In the genomic region with DNA sequence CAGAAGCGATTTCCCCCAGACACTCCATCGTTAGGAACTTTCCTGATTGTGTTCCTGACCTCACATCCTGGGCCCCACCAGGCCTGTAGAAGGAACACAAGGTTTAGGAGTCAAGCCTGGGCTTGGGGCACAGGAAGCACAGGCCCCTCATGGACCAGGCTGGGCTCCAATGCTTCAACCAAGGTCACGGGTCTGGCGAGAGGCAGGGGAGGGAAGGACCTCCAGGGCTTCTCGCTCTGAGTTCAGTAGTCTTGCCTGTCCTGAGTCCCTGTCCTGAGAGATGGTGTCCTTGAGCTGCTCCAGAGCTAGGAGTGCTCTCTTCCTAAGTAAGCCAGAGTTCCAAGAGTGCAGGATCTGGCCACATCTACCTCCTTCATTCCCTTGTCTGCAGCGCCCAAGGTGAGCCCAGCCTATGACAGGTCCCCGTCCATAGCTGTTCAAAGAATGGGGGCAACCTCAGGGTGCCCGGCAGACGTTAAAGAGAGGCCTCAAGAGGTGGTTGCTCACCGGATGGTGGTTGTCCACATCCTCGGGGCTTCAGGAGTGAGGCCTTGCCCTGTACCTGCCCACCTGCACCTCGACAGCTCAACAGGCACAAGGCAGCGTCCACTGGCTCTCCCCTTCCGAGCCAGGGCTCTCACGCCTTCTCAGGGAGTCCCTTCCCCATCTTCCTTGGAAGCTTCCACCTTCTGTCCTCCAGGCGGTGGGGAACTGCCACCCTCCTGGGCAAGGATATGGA, we compare ENCODE assay signal across 16 cellular contexts. TPM values are rescaled to one million over a fixed set of nuclear protein-coding genes. Genes with fewer than 3 reads are reported as not detected.
DNase-seq lines count a peak whose midpoint lies in the region; ATAC-seq and TF ChIP-seq lines count a peak whose summit lies in the region.
"Had no signal": no experiment of that assay in that cellular context is flagged by ENCODE, and none has a peak within 500 bp of the region (broad histone marks: within the 10 kb centered on the region; RNA-seq: fewer than 3 reads in every experiment).

No MANE protein-coding gene starts in this region.

- no peak overlapping the region for H2BK20ac ChIP-seq in IMR-90 (ENCODE audit: low read depth, low read length)

- H3K4me3 ChIP-seq in IMR-90 (ENCODE audit: insufficient read depth, low read depth, low read length) (no peak overlapping the region), foreskin fibroblast (ENCODE audit: low read depth in 1 of 2, low read length in 2 of 2) (no peak overlapping the region), tibial nerve (no peak overlapping the region)
- H3K4me3 ChIP-seq: left lung had no signal

- no peak overlapping the region for H2BK5ac ChIP-seq in IMR-90 (ENCODE audit: low read depth, low read length, poor library complexity, severe bottlenecking)

- no peak overlapping the region for H3K18ac ChIP-seq in IMR-90 (ENCODE audit: low read depth, low read length)

- H4K20me1 ChIP-seq in IMR-90 (ENCODE audit: insufficient read depth, low read length), result peaks cover 9% of the 10 kb centered on the region

- TF ChIP-seq POLR2A in IMR-90 (IDR thresholded peaks at IDR 0.05; ENCODE audit: low read depth, low read length) (no peak), tibial nerve (IDR thresholded peaks at IDR 0.05) (no peak)

- intact Hi-C loops in IMR-90 (cut with micrococcal nuclease), result no loop called here

- 100% methylated on average over 4 of the region's 16 CpGs; no CpG with 5 or more reads in 1 of the 2 experiments for WGBS in IMR-90 (ENCODE audit: extremely low coverage in 2 of 2, insufficient read length in 1 of 2), 2 experiments
- 92% methylated on average over 14 to 16 of the region's 16 CpGs for WGBS in tibial nerve, 2 donors

- no peak overlapping the region for H4K5ac ChIP-seq in IMR-90 (ENCODE audit: low read depth, low read length)

- no peak overlapping the region for H3K56ac ChIP-seq in IMR-90 (ENCODE audit: extremely low read depth, insufficient read depth, low read length)

- dilution Hi-C loops in IMR-90 (cut with HindIII; ENCODE audit: low sequenced_read_pairs, unreplicated experiment), result no loop called here

- H3K4ac ChIP-seq in IMR-90 (ENCODE audit: low read depth, low read length), result no peak overlapping the region

- peaks cover 0 to 13% of the 10 kb centered on the region in 2 experiments; a peak in 2 of 4 replicates for H3K79me1 ChIP-seq in IMR-90 (ENCODE audit: low read depth in 1 of 2, low read length in 2 of 2)

- H3K27ac Mint-ChIP-seq in stimulated activated naive B cell treated with anti-CD40 and anti-IgM and Interleukin-4, amounts not matched to agents 10 μg/mL and 1 μg/mL and 100 μg/mL, for 72 hours, result peak overlapping the region; percentile 65

- CTCF ChIA-PET in IMR-90 (lab: Yijun Ruan, JAX), result no interaction called here

- H3K4me2 ChIP-seq in IMR-90 (ENCODE audit: low read depth, low read length), result no peak overlapping the region
- H3K4me2 ChIP-seq: KMS-11 had no signal

- H3K9me1 ChIP-seq in IMR-90 (ENCODE audit: insufficient read depth, low read length), result peaks cover 17% of the 10 kb centered on the region

- H3K9me3 ChIP-seq in IMR-90 (ENCODE audit: control insufficient read depth, insufficient read depth, low read length) (no peaks in the 10 kb centered on the region), tibial nerve (no peaks in the 10 kb centered on the region)
- H3K9me3 ChIP-seq: left lung had no signal

- no peak overlapping the region for H2AK5ac ChIP-seq in IMR-90 (ENCODE audit: low read depth, low read length)

- in situ Hi-C loops in IMR-90 (cut with MboI; ENCODE audit: low sequenced_read_pairs), result no loop called here

- H4K91ac ChIP-seq in IMR-90 (ENCODE audit: insufficient read depth, low read depth, low read length), result no peak overlapping the region

- peaks cover 13% of the 10 kb centered on the region for H3K4me1 ChIP-seq in IMR-90 (ENCODE audit: control insufficient read depth, insufficient read depth, low read length)
- H3K4me1 ChIP-seq in tibial nerve, result no peaks in the 10 kb centered on the region

- ATAC-seq in IMR-90 (ENCODE audit: low read depth), result no peak
- ATAC-seq in esophagus mucosa, result peak; percentile 7
- ATAC-seq in stimulated activated naive B cell treated with anti-CD40 and anti-IgM and Interleukin-4, amounts not matched to agents 10 μg/mL and 1 μg/mL and 100 μg/mL, for 72 hours (replicated peaks), result peak; percentile 11 to 17
- ATAC-seq in GM19324 (IDR thresholded peaks at IDR 0.05; ENCODE audit: low FRiP score, unreplicated experiment), result no peak
- ATAC-seq: left lung had no signal

- H2BK15ac ChIP-seq in IMR-90 (ENCODE audit: low read depth, low read length), result no peak overlapping the region

- H3K9me3 Mint-ChIP-seq in stimulated activated naive B cell treated with anti-CD40 and anti-IgM and Interleukin-4, amounts not matched to agents 10 μg/mL and 1 μg/mL and 100 μg/mL, for 72 hours, result no peaks in the 10 kb centered on the region
- H3K9me3 Mint-ChIP-seq: T-cell had no signal

- no peak overlapping the region for H4K8ac ChIP-seq in IMR-90 (ENCODE audit: low read depth in 2 of 2, low read length in 2 of 2)

- peaks cover 22 to 29% of the 10 kb centered on the region in 2 donors for H3K36me3 Mint-ChIP-seq in stimulated activated naive B cell treated with anti-CD40 and anti-IgM and Interleukin-4, amounts not matched to agents 10 μg/mL and 1 μg/mL and 100 μg/mL, for 72 hours

- H3K14ac ChIP-seq in IMR-90 (replicated peaks; ENCODE audit: low read depth, low read length), result no peak overlapping the region

- H3K4me3 Mint-ChIP-seq in stimulated activated naive B cell treated with anti-CD40 and anti-IgM and Interleukin-4, amounts not matched to agents 10 μg/mL and 1 μg/mL and 100 μg/mL, for 72 hours, result no peak overlapping the region

- TF ChIP-seq CTCF in IMR-90 (conservative IDR thresholded peaks at IDR 0.05; ENCODE audit: low read depth, low read length), result no peak
- TF ChIP-seq CTCF in foreskin fibroblast (IDR thresholded peaks at IDR 0.05; ENCODE audit: low read depth, low read length), result no peak
- no peak for TF ChIP-seq CTCF in tibial nerve (IDR thresholded peaks at IDR 0.05)

- H3K27ac ChIP-seq in IMR-90 (ENCODE audit: insufficient read depth, low read length) (no peak overlapping the region), tibial nerve (no peak overlapping the region)
- H3K27ac ChIP-seq: KMS-11, left lung, parathyroid adenoma had no signal

- H3K23ac ChIP-seq in IMR-90 (ENCODE audit: low read depth, low read length), result no peak overlapping the region

- peak overlapping the region; percentile 40 for H2AFZ ChIP-seq in IMR-90 (replicated peaks; ENCODE audit: low read length, poor library complexity)
- H2AFZ ChIP-seq: parathyroid adenoma had no signal

- DNase-seq in activated T-cell treated with anti-CD3 and anti-CD28 coated beads, Interleukin-2, amount 50 U/mL, for 1 hour, result peak; percentile 12
- DNase-seq in activated T-cell treated with anti-CD3 and anti-CD28 coated beads for 4 hours (no peak), IMR-90 (no peak), foreskin fibroblast (no peak), tibial nerve (ENCODE audit: low spot score in 2 of 2) (no peak)
- no peak for DNase-seq in stimulated activated naive B cell treated with anti-CD40 and anti-IgM and Interleukin-4, amounts not matched to agents 10 μg/mL and 1 μg/mL and 100 μg/mL, for 72 hours
- DNase-seq: left lung, NCI-H1092, NCI-H69, small intestine, T-cell had no signal

- no peaks in the 10 kb centered on the region for H3K27me3 ChIP-seq in IMR-90 (ENCODE audit: control insufficient read depth, insufficient read depth, low read length)
- H3K27me3 ChIP-seq in tibial nerve, result no peaks in the 10 kb centered on the region
- H3K27me3 ChIP-seq: left lung had no signal

- POLR2A ChIA-PET in IMR-90 (lab: Charles Lee; ENCODE audit: unreplicated experiment), result no interaction called here

- no TSS peak for BruUV-seq in IMR-90 (replicated peaks; lab: Mats Ljungman, UMichigan)

- H3K4me1 Mint-ChIP-seq in stimulated activated naive B cell treated with anti-CD40 and anti-IgM and Interleukin-4, amounts not matched to agents 10 μg/mL and 1 μg/mL and 100 μg/mL, for 72 hours, result peaks cover 41 to 53% of the 10 kb centered on the region in 2 donors

- H3K36me3 ChIP-seq in IMR-90 (ENCODE audit: control insufficient read depth, insufficient read depth, low read length) (peaks cover 1% of the 10 kb centered on the region), tibial nerve (peaks cover 0 to 16% (median 0%) of the 10 kb centered on the region in 3 donors)

- H3K27me3 Mint-ChIP-seq in stimulated activated naive B cell treated with anti-CD40 and anti-IgM and Interleukin-4, amounts not matched to agents 10 μg/mL and 1 μg/mL and 100 μg/mL, for 72 hours, result no peaks in the 10 kb centered on the region
- H3K27me3 Mint-ChIP-seq: T-cell had no signal

- H3K9ac ChIP-seq in IMR-90 (ENCODE audit: low read depth, low read length), result no peak overlapping the region
- H3K9ac ChIP-seq: KMS-11, parathyroid adenoma had no signal

- H2BK120ac ChIP-seq in IMR-90 (ENCODE audit: low read depth, low read length), result no peak overlapping the region

- TF ChIP-seq EP300 in tibial nerve (IDR thresholded peaks at IDR 0.05), result no peak

- no peak for TF ChIP-seq RAD21 in IMR-90 (IDR thresholded peaks at IDR 0.05; ENCODE audit: low read length)

- peak overlapping the region; percentile 44 for H2AK9ac ChIP-seq in IMR-90 (replicated peaks; ENCODE audit: low read depth, low read length, poor library complexity)

RNA-seq across cellular contexts. Expression of a gene that starts 1.6 kb away (rescaled TPM):
- total RNA-seq in IMR-90 (2012; rRNA removed) (not detected in 2 replicates), esophagus mucosa (not detected), tibial nerve (under 1 TPM in 3 of 4 donors, not detected in 1; 0.21 to 0.60 (median 0.59) TPM)
- not detected in 2 replicates for polyA plus RNA-seq in IMR-90 (2012; rRNA removed)
- not detected in 2 replicates for polyA plus RNA-seq in IMR-90 (2012; cell fraction: cytosol; rRNA removed)
- polyA plus RNA-seq in IMR-90 (2012; cell fraction: nucleus; rRNA removed; ENCODE audit: low replicate concordance), result 0.02 TPM in 1 of 2 replicates, not detected in the other
- total RNA-seq: H1 had no signal
- polyA plus RNA-seq: H1 had no signal

RNA-seq across cellular contexts. Expression of a gene that starts 10.6 kb away (rescaled TPM):
- total RNA-seq in IMR-90 (2012; rRNA removed) (43.6 and 46.1 TPM in 2 replicates), esophagus mucosa (23.8 TPM), tibial nerve (100 to 1,000 TPM in 2 of 4 donors, 10 to 100 TPM in 2; 83.5 to 145 (median 105) TPM)
- 82.8 and 88.5 TPM in 2 replicates for polyA plus RNA-seq in IMR-90 (2012; rRNA removed)
- polyA plus RNA-seq in IMR-90 (2012; cell fraction: cytosol; rRNA removed), result 78.1 and 134 TPM in 2 replicates
- polyA plus RNA-seq in IMR-90 (2012; cell fraction: nucleus; rRNA removed; ENCODE audit: low replicate concordance), result 37.6 and 39.3 TPM in 2 replicates

RNA-seq across cellular contexts. Expression of a gene that starts 14.5 kb away (rescaled TPM):
- total RNA-seq in IMR-90 (2012; rRNA removed) (3.8 and 12.2 TPM in 2 replicates), esophagus mucosa (60.8 TPM), tibial nerve (10 to 100 TPM; 15.1 to 35.2 (median 27.7) TPM)
- 34.5 and 42.6 TPM in 2 replicates for polyA plus RNA-seq in IMR-90 (2012; rRNA removed)
- polyA plus RNA-seq in IMR-90 (2012; cell fraction: cytosol; rRNA removed), result 9.0 and 19.1 TPM in 2 replicates
- polyA plus RNA-seq in IMR-90 (2012; cell fraction: nucleus; rRNA removed; ENCODE audit: low replicate concordance), result 1.8 and 10.5 TPM in 2 replicates

RNA-seq across cellular contexts. Expression of a gene that starts 24.9 kb away (rescaled TPM):
- total RNA-seq in IMR-90 (2012; rRNA removed) (41.9 and 80.8 TPM in 2 replicates), esophagus mucosa (62.5 TPM), tibial nerve (10 to 100 TPM; 19.2 to 34.5 (median 23.1) TPM)
- polyA plus RNA-seq in IMR-90 (2012; rRNA removed), result 18.0 and 24.8 TPM in 2 replicates
- 3.3 and 4.8 TPM in 2 replicates for polyA plus RNA-seq in IMR-90 (2012; cell fraction: cytosol; rRNA removed)
- 1.4 and 8.0 TPM in 2 replicates for polyA plus RNA-seq in IMR-90 (2012; cell fraction: nucleus; rRNA removed; ENCODE audit: low replicate concordance)

RNA-seq across cellular contexts. Expression of a gene that starts 36.6 kb away (rescaled TPM):
- total RNA-seq in IMR-90 (2012; rRNA removed) (82.2 and 94.1 TPM in 2 replicates), esophagus mucosa (35.8 TPM), tibial nerve (10 to 100 TPM; 54.2 to 72.9 (median 56.8) TPM)
- polyA plus RNA-seq in IMR-90 (2012; rRNA removed), result 85.7 and 88.9 TPM in 2 replicates
- polyA plus RNA-seq in IMR-90 (2012; cell fraction: cytosol; rRNA removed), result 41.7 and 69.9 TPM in 2 replicates
- polyA plus RNA-seq in IMR-90 (2012; cell fraction: nucleus; rRNA removed; ENCODE audit: low replicate concordance), result 137 and 278 TPM in 2 replicates

Comparison
In these comparisons a context has a peak if more than half of its experiments do, and no peak if none do; other contexts are left out.
1. ATAC-seq: peak in esophagus mucosa (single experiment) and stimulated activated naive B cell treated with anti-CD40 and anti-IgM and Interleukin-4, amounts not matched to agents 10 μg/mL and 1 μg/mL and 100 μg/mL, for 72 hours (2 of 2); none in IMR-90 (single experiment) and GM19324 (single experiment).